Comparison of ENCODE assay signal across 16 cellular contexts in the genomic region with DNA sequence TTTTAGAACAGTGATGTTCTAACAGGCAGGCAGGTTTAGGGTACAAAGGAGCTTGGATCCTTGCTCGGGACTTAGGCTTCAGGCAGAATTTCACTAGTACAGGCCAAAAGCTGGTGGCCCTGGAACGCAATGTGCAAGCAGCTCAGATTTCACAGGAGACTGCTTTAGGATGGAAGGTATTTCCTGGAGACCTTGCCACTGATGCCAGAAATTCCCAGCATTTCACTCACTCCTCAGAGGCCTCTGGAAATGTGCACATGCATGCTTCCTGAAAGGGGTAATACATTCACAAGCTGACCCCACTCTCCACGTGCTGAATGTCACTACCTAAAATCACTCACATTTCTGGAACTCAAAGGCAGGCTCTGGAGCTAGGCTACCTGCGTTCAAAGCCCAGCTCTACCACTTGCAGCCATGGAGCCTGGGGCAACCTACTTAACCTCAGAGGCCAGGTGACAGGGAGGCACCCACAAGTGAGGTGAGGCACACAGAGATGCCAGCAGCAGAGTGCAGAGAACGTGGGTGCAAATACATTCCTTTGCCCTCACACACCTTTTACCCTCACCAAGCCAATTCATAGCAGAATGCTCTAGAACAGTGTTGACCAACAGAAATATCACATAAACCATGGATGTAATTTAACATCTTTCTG. TPM values are rescaled to one million over a fixed set of nuclear protein-coding genes. Genes with fewer than 3 reads are reported as not detected.
DNase-seq lines count a peak whose midpoint lies in the region; ATAC-seq and TF ChIP-seq lines count a peak whose summit lies in the region.
"Had no signal": no experiment of that assay in that cellular context is flagged by ENCODE, and none has a peak within 500 bp of the region (broad histone marks: within the 10 kb centered on the region; RNA-seq: fewer than 3 reads in every experiment).

No MANE protein-coding gene starts in this region.

- 25 to 71% methylated on average over 1 to 3 of the region's 5 CpGs for WGBS in gastroesophageal sphincter (ENCODE audit: low coverage in 1 of 2), 2 donors

- TF ChIP-seq POLR2A in gastroesophageal sphincter (IDR thresholded peaks at IDR 0.05): no peak

- H3K27ac ChIP-seq in gastroesophageal sphincter: peak overlapping the region in 3 of 4 donors; percentile 10 to 64 (median 52)
- H3K27ac ChIP-seq: HL-60, WERI-Rb-1 had no signal

- H3K27ac Mint-ChIP-seq in activated CD4-positive, alpha-beta T cell treated with anti-CD3 and anti-CD28 coated beads, Interleukin-2, amount 10 ng/mL, durations not matched to agents 24 days and 14 days: peak overlapping the region; percentile 91
- peak overlapping the region; percentile 86 for H3K27ac Mint-ChIP-seq in activated T-helper 17 cell treated with anti-CD3 and anti-CD28 coated beads, Interleukin-2, amount 50 U/mL, for 72 hours
- H3K27ac Mint-ChIP-seq: endodermal cell had no signal

- peak overlapping the region; percentile 61 for H3K4me3 Mint-ChIP-seq in activated CD4-positive, alpha-beta T cell treated with anti-CD3 and anti-CD28 coated beads, Interleukin-2, amount 10 ng/mL, durations not matched to agents 24 days and 14 days
- H3K4me3 Mint-ChIP-seq in activated T-helper 17 cell treated with anti-CD3 and anti-CD28 coated beads, Interleukin-2, amount 50 U/mL, for 72 hours: peak overlapping the region; percentile 69
- H3K4me3 Mint-ChIP-seq: endodermal cell had no signal

- no peak overlapping the region for H3K4me3 ChIP-seq in gastroesophageal sphincter
- no peak overlapping the region for H3K4me3 ChIP-seq in skeletal muscle cell (ENCODE audit: low read depth, low read length)
- H3K4me3 ChIP-seq: heart right ventricle had no signal

- peak; percentile 59 for DNase-seq in activated CD4-positive, alpha-beta T cell treated with anti-CD3 and anti-CD28 coated beads, Interleukin-2, amount 10 ng/mL, durations not matched to agents 24 days and 14 days
- no peak for DNase-seq in activated CD4-positive, alpha-beta T cell treated with anti-CD3 and anti-CD28 coated beads, Interleukin-2, amount 50 U/mL, for 4 hours
- DNase-seq in skeletal muscle cell (ENCODE audit: low read depth) (peak; percentile 62), COLO829 (ENCODE audit: low spot score) (no peak)
- no peak for DNase-seq in stimulated activated CD4-positive, alpha-beta T cell treated with anti-CD3 and anti-CD28 coated beads, Interleukin-1b, Interleukin-23, amount 100 ng/mL, for 48 hours
- DNase-seq: activated T-cell treated with anti-CD3 and anti-CD28 coated beads, Interleukin-2, amount 50 U/mL, for 1 hour; endodermal cell; GOT3; heart right ventricle; NK-92 treated with Interleukin-12 subunit alpha and Interleukin-12 subunit beta, amount 100 ng/mL, for 24 hours; WERI-Rb-1 had no signal

- no peak for ATAC-seq in activated T-helper 17 cell treated with anti-CD3 and anti-CD28 coated beads, Interleukin-2, amount 50 U/mL, for 72 hours (replicated peaks)
- ATAC-seq in gastroesophageal sphincter (peak; percentile 50), GM21529 (IDR thresholded peaks at IDR 0.05; ENCODE audit: unreplicated experiment) (no peak)
- ATAC-seq: heart right ventricle, left lobe of liver had no signal

- H3K27me3 Mint-ChIP-seq in activated CD4-positive, alpha-beta T cell treated with anti-CD3 and anti-CD28 coated beads, Interleukin-2, amount 10 ng/mL, durations not matched to agents 24 days and 14 days: no peaks in the 10 kb centered on the region
- no peaks in the 10 kb centered on the region for H3K27me3 Mint-ChIP-seq in activated T-helper 17 cell treated with anti-CD3 and anti-CD28 coated beads, Interleukin-2, amount 50 U/mL, for 72 hours

- H3K4me1 ChIP-seq in gastroesophageal sphincter: peaks cover 0 to 24% (median 3%) of the 10 kb centered on the region in 3 donors

- peaks cover 85% of the 10 kb centered on the region for H3K4me1 Mint-ChIP-seq in activated CD4-positive, alpha-beta T cell treated with anti-CD3 and anti-CD28 coated beads, Interleukin-2, amount 10 ng/mL, durations not matched to agents 24 days and 14 days
- H3K4me1 Mint-ChIP-seq in activated T-helper 17 cell treated with anti-CD3 and anti-CD28 coated beads, Interleukin-2, amount 50 U/mL, for 72 hours: peaks cover 55% of the 10 kb centered on the region

- H3K9me3 ChIP-seq in gastroesophageal sphincter: no peaks in the 10 kb centered on the region
- H3K9me3 ChIP-seq: heart right ventricle had no signal

- no peaks in the 10 kb centered on the region for H3K27me3 ChIP-seq in gastroesophageal sphincter
- H3K27me3 ChIP-seq: heart right ventricle had no signal

- no peak for TF ChIP-seq CTCF in gastroesophageal sphincter (IDR thresholded peaks at IDR 0.05)

- TF ChIP-seq EP300 in gastroesophageal sphincter (IDR thresholded peaks at IDR 0.05): no peak

- H3K9me3 Mint-ChIP-seq in activated CD4-positive, alpha-beta T cell treated with anti-CD3 and anti-CD28 coated beads, Interleukin-2, amount 10 ng/mL, durations not matched to agents 24 days and 14 days: peaks cover 4% of the 10 kb centered on the region
- H3K9me3 Mint-ChIP-seq in activated T-helper 17 cell treated with anti-CD3 and anti-CD28 coated beads, Interleukin-2, amount 50 U/mL, for 72 hours: no peaks in the 10 kb centered on the region
- H3K9me3 Mint-ChIP-seq: endodermal cell had no signal

- H3K36me3 ChIP-seq in gastroesophageal sphincter: no peaks in the 10 kb centered on the region
- H3K36me3 ChIP-seq: heart right ventricle, WERI-Rb-1 had no signal

- peaks cover 5% of the 10 kb centered on the region for H3K36me3 Mint-ChIP-seq in activated CD4-positive, alpha-beta T cell treated with anti-CD3 and anti-CD28 coated beads, Interleukin-2, amount 10 ng/mL, durations not matched to agents 24 days and 14 days (ENCODE audit: low read depth)
- no peaks in the 10 kb centered on the region for H3K36me3 Mint-ChIP-seq in activated T-helper 17 cell treated with anti-CD3 and anti-CD28 coated beads, Interleukin-2, amount 50 U/mL, for 72 hours (ENCODE audit: low read depth)

- intact Hi-C loops in activated CD4-positive, alpha-beta T cell treated with anti-CD3 and anti-CD28 coated beads, Interleukin-2, amount 10 ng/mL, durations not matched to agents 24 days and 14 days (cut with micrococcal nuclease): loop anchor here (2.0 to 10.0 kb wide), 4 partner anchors 328 to 1028 kb away; a partner anchor contains a TSS

RNA-seq across cellular contexts. Expression of a gene that starts 56.5 kb away (rescaled TPM):
- 21.4 and 22.3 TPM in 2 replicates for total RNA-seq in activated CD4-positive, alpha-beta T cell treated with anti-CD3 and anti-CD28 coated beads, Interleukin-2, amount 10 ng/mL, durations not matched to agents 24 days and 14 days
- total RNA-seq in activated T-helper 17 cell treated with anti-CD3 and anti-CD28 coated beads, Interleukin-2, amount 50 U/mL, for 72 hours: 10 to 100 TPM; 24.4 to 27.2 TPM
- total RNA-seq in gastroesophageal sphincter: 1 to 10 TPM in 3 of 4 donors, under 1 TPM in 1; 0.31 to 3.2 (median 1.4) TPM

Comparison
In these comparisons a context has a peak if more than half of its experiments do, and no peak if none do; other contexts are left out.
1. DNase-seq: peak in activated CD4-positive, alpha-beta T cell treated with anti-CD3 and anti-CD28 coated beads, Interleukin-2, amount 10 ng/mL, durations not matched to agents 24 days and 14 days (single experiment) and skeletal muscle cell (single experiment); none in activated CD4-positive, alpha-beta T cell treated with anti-CD3 and anti-CD28 coated beads, Interleukin-2, amount 50 U/mL, for 4 hours (0 of 2), stimulated activated CD4-positive, alpha-beta T cell treated with anti-CD3 and anti-CD28 coated beads, Interleukin-1b, Interleukin-23, amount 100 ng/mL, for 48 hours (single experiment) and COLO829 (single experiment).